ENCODE assay signal across 14 cellular contexts in the genomic region with DNA sequence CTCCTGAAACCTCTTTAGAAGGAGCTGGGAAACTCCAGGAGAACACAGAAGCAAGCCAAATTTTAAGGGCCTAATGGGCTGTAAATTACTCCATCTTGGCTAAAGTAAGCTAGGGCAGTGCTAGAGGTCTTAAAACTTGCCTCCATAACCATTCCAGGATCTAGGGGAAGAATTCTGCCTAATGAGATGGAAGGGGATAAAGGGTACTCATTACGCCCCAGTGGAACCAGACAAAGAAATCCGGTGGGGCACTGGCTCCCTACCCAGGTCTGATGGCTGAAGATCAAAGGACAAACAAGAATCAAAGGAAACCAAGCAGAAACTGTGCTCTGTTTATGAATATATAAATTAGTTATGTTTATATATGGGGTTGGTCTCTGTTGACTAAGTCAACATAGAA.
"Had no signal": no experiment of that assay in that cellular context is flagged by ENCODE, and none has a peak within 500 bp of the region (broad histone marks: within the 10 kb centered on the region; RNA-seq: fewer than 3 reads in every experiment).

No MANE protein-coding gene starts in this region.

- H3K27me3 ChIP-seq: brain microvascular endothelial cell, sigmoid colon, transverse colon had no signal

- H3K36me3 ChIP-seq: brain microvascular endothelial cell, lower lobe of right lung, sigmoid colon, transverse colon had no signal

- H3K4me1 ChIP-seq: psoas muscle had no signal

- ATAC-seq: lower lobe of right lung; psoas muscle; stimulated activated naive B cell treated with anti-CD40 and anti-IgM and Interleukin-4, amounts not matched to agents 10 μg/mL and 1 μg/mL and 100 μg/mL, for 72 hours had no signal

- H3K27ac ChIP-seq: brain microvascular endothelial cell, lower lobe of right lung, psoas muscle, sigmoid colon, transverse colon had no signal

- H3K4me3 ChIP-seq: lower lobe of right lung, psoas muscle, sigmoid colon, transverse colon had no signal

- DNase-seq: activated CD4-positive, alpha-beta T cell treated with anti-CD3 and anti-CD28 coated beads, Interleukin-2, amount 50 U/mL, for 1 hour; amniotic stem cell; brain microvascular endothelial cell; erythroblast; hypothalamus; lower lobe of right lung; naive B cell; occipital lobe; psoas muscle; sigmoid colon; stimulated activated CD4-positive, alpha-beta T cell treated with anti-CD3 and anti-CD28 coated beads, Interleukin-2, amount 100 ng/mL, for 24 hours; stimulated activated naive B cell treated with anti-CD40 and anti-IgM and Interleukin-4, amounts not matched to agents 10 μg/mL and 1 μg/mL and 100 μg/mL, for 72 hours; substantia nigra; transverse colon had no signal

- H3K9me3 ChIP-seq: lower lobe of right lung, psoas muscle, sigmoid colon, transverse colon had no signal
